In the genomic region with DNA sequence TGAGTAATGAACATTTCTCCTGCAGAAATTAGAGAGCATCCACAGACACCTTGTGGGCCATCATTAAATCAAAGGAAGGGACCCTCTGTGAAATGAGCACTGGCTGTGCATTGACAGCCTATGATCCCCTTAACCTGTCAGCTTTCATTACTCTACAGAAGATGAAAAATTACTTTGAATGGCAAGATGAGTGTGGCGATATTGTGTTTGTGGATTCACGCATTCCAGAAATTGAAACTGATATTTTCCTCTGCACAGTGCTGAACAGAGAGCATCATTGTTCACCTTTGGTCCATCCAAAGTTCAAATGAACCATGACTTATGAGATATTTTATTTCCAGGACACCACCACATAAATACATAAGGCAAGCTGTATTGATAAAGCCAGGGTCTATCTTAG, we compare ENCODE assay signal across 22 cellular contexts.
DNase-seq lines count a peak whose midpoint lies in the region; TF ChIP-seq lines count a peak whose summit lies in the region.
"Had no signal": no experiment of that assay in that cellular context is flagged by ENCODE, and none has a peak within 500 bp of the region (broad histone marks: within the 10 kb centered on the region; RNA-seq: fewer than 3 reads in every experiment).

No MANE protein-coding gene starts in this region.

- intact Hi-C loops in posterior cingulate gyrus (cut with DNase I) = no loop called here

- H2AFZ ChIP-seq in neural cell (ENCODE audit: low read depth, low read length) = no peak overlapping the region

- no peaks in the 10 kb centered on the region for H3K79me2 ChIP-seq in neural cell (replicated peaks; ENCODE audit: insufficient read depth, low read length)

- H3K4me2 ChIP-seq in neural cell (ENCODE audit: low read length) = no peak overlapping the region
- H3K4me2 ChIP-seq: A549; BLaER1 treated with 17β-estradiol and CSF1 and Interleukin-3, amounts not matched to agents 10 nM and 100 nM had no signal

- no peaks in the 10 kb centered on the region for H3F3A ChIP-seq in neural cell (ENCODE audit: insufficient read depth, low read length, poor library complexity, severe bottlenecking)

- in situ Hi-C loops in SK-MEL-5 (cut with HindIII; ENCODE audit: low pct_unique_long_range_greater_than_20kb, low sequenced_read_pairs) = no loop called here

- H4K20me1 ChIP-seq in neural cell (ENCODE audit: insufficient read depth) = no peaks in the 10 kb centered on the region
- H4K20me1 ChIP-seq: BLaER1 treated with 17β-estradiol and CSF1 and Interleukin-3, amounts not matched to agents 10 nM and 100 nM had no signal

- H3K36me3 ChIP-seq in neural cell (ENCODE audit: insufficient read depth, low read length) = no peaks in the 10 kb centered on the region
- H3K36me3 ChIP-seq: BLaER1 treated with 17β-estradiol and CSF1 and Interleukin-3, amounts not matched to agents 10 nM and 100 nM had no signal

- H3K27ac ChIP-seq in neural cell (ENCODE audit: low read length) = no peak overlapping the region
- H3K27ac ChIP-seq: 22Rv1; A549; BLaER1 treated with 17β-estradiol and CSF1 and Interleukin-3, amounts not matched to agents 10 nM and 100 nM; C4-2B had no signal

- H3K9ac ChIP-seq in neural cell (ENCODE audit: low read length) = no peak overlapping the region
- H3K9ac ChIP-seq: BLaER1 treated with 17β-estradiol and CSF1 and Interleukin-3, amounts not matched to agents 10 nM and 100 nM had no signal

- H3K9me2 ChIP-seq in neural cell (ENCODE audit: insufficient read depth, low read length) = no peaks in the 10 kb centered on the region

- no peaks in the 10 kb centered on the region for H3K9me3 ChIP-seq in neural cell (ENCODE audit: low read length)
- H3K9me3 ChIP-seq: A549; BLaER1 treated with 17β-estradiol and CSF1 and Interleukin-3, amounts not matched to agents 10 nM and 100 nM had no signal

- peak; percentile 52 for TF ChIP-seq EP300 in neural cell (conservative IDR thresholded peaks at IDR 0.05; ENCODE audit: poor library complexity, severe bottlenecking)

- DNase-seq in COLO829 (ENCODE audit: low spot score) (peak; percentile 16), SK-MEL-5 (ENCODE audit: low read depth, low spot score) (peak; percentile 5), HPDE6-E6E7 (ENCODE audit: extremely low spot score) (no peak), posterior cingulate gyrus (no peak), anterior cingulate cortex (lab: John Stamatoyannopoulos, UW) (no peak)
- DNase-seq: AML-193; CD4-positive, alpha-beta T cell; CD8-positive, alpha-beta T cell; COR-L47; DMS 273 treated with DMSO at 0.1 percent for 48 hours; DMS153; DMS53; DMS79; DND-41; EL; GDM1 had no signal

- H3K4me3 ChIP-seq in neural cell (ENCODE audit: low read length) = no peak overlapping the region
- H3K4me3 ChIP-seq: A549; BLaER1 treated with 17β-estradiol and CSF1 and Interleukin-3, amounts not matched to agents 10 nM and 100 nM; GM12878 had no signal

- H3K27me3 ChIP-seq in neural cell (ENCODE audit: insufficient read depth, low read depth, low read length) = no peaks in the 10 kb centered on the region
- H3K27me3 ChIP-seq: BLaER1 treated with 17β-estradiol and CSF1 and Interleukin-3, amounts not matched to agents 10 nM and 100 nM had no signal

- no peak for TF ChIP-seq CTCF in neural cell (IDR thresholded peaks at IDR 0.05; ENCODE audit: poor library complexity, severe bottlenecking)

- no peak for TF ChIP-seq RAD21 in neural cell (conservative IDR thresholded peaks at IDR 0.05)

TF ChIP-seq in neural cell, 6 proteins besides CTCF, POLR2A, EP300 and RAD21:
- TF ChIP-seq EZH2 (IDR thresholded peaks at IDR 0.05; ENCODE audit: borderline replicate concordance, insufficient read depth, low read length, poor library complexity, severe bottlenecking) (no peak), SMC3 (conservative IDR thresholded peaks at IDR 0.05; ENCODE audit: poor library complexity) (no peak), POLR2AphosphoS5 (IDR thresholded peaks at IDR 0.05) (peak; percentile 28), MXI1 (conservative IDR thresholded peaks at IDR 0.05; ENCODE audit: poor library complexity, severe bottlenecking) (no peak), TAF1 (IDR thresholded peaks at IDR 0.05; ENCODE audit: low read depth) (no peak)
- TF ChIP-seq, protein P1, sequence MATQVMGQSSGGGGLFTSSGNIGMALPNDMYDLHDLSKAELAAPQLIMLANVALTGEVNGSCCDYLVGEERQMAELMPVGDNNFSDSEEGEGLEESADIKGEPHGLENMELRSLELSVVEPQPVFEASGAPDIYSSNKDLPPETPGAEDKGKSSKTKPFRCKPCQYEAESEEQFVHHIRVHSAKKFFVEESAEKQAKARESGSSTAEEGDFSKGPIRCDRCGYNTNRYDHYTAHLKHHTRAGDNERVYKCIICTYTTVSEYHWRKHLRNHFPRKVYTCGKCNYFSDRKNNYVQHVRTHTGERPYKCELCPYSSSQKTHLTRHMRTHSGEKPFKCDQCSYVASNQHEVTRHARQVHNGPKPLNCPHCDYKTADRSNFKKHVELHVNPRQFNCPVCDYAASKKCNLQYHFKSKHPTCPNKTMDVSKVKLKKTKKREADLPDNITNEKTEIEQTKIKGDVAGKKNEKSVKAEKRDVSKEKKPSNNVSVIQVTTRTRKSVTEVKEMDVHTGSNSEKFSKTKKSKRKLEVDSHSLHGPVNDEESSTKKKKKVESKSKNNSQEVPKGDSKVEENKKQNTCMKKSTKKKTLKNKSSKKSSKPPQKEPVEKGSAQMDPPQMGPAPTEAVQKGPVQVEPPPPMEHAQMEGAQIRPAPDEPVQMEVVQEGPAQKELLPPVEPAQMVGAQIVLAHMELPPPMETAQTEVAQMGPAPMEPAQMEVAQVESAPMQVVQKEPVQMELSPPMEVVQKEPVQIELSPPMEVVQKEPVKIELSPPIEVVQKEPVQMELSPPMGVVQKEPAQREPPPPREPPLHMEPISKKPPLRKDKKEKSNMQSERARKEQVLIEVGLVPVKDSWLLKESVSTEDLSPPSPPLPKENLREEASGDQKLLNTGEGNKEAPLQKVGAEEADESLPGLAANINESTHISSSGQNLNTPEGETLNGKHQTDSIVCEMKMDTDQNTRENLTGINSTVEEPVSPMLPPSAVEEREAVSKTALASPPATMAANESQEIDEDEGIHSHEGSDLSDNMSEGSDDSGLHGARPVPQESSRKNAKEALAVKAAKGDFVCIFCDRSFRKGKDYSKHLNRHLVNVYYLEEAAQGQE (IDR thresholded peaks at IDR 0.05; ENCODE audit: borderline replicate concordance) = no peak

Comparison
In these comparisons a context has a peak if more than half of its experiments do, and no peak if none do; other contexts are left out.
1. DNase-seq: peak in COLO829 (single experiment) and SK-MEL-5 (single experiment); none in HPDE6-E6E7 (single experiment), posterior cingulate gyrus (0 of 10) and anterior cingulate cortex (0 of 58).